ENCODE assay signal across 28 cellular contexts in genomic region chr14:102424923-102425322, GRCh38.
"Had no signal": no experiment of that assay in that cellular context is flagged by ENCODE, and none has a peak within 500 bp of the region (broad histone marks: within the 10 kb centered on the region; RNA-seq: fewer than 3 reads in every experiment).

No MANE protein-coding gene starts in this region.

- DNase-seq: activated CD4-positive, alpha-beta memory T cell treated with anti-CD3 and anti-CD28 coated beads for 36 hours; activated CD4-positive, alpha-beta T cell treated with anti-CD3 and anti-CD28 coated beads for 36 hours; activated CD4-positive, alpha-beta T cell treated with anti-CD3 and anti-CD28 coated beads, Interleukin-2, amount 10 ng/mL, durations not matched to agents 24 days and 14 days; activated CD4-positive, CD25-positive, alpha-beta regulatory T cell; activated CD4-positive, CD25-positive, alpha-beta regulatory T cell treated with anti-CD3 and anti-CD28 coated beads, Interleukin-2, amount 50 U/mL, for 72 hours; activated naive CD4-positive, alpha-beta T cell treated with anti-CD3 and anti-CD28 coated beads for 36 hours; activated naive CD8-positive, alpha-beta T cell treated with anti-CD3 and anti-CD28 coated beads for 36 hours; activated naive CD8-positive, alpha-beta T cell treated with anti-CD3 and anti-CD28 coated beads, Interleukin-2, amount 50 U/mL, for 24 hours; activated T-cell treated with anti-CD3 and anti-CD28 coated beads, Interleukin-2, amount 50 U/mL, for 72 hours; amygdala; central memory CD4-positive, alpha-beta T cell; cortex of kidney; dermis blood vessel endothelial cell; effector CD4-positive, alpha-beta T cell; effector memory CD8-positive, alpha-beta T cell; erythroblast; foreskin keratinocyte; gastrocnemius medialis; glutamatergic neuron; heart left ventricle; T-helper 2 cell had no signal

- H3K27ac ChIP-seq: adrenal gland, breast epithelium, cardiac muscle cell, esophagus muscularis mucosa, foreskin keratinocyte, gastrocnemius medialis, heart left ventricle had no signal

- H3K9me3 Mint-ChIP-seq: activated CD4-positive, alpha-beta memory T cell treated with anti-CD3 and anti-CD28 coated beads for 36 hours; activated CD4-positive, alpha-beta T cell treated with anti-CD3 and anti-CD28 coated beads, Interleukin-2, amount 10 ng/mL, durations not matched to agents 24 days and 14 days; activated naive CD4-positive, alpha-beta T cell treated with anti-CD3 and anti-CD28 coated beads for 36 hours; activated naive CD4-positive, alpha-beta T cell treated with anti-CD3 and anti-CD28 coated beads, Interleukin-2, amount 50 U/mL, for 24 hours; activated naive CD8-positive, alpha-beta T cell treated with anti-CD3 and anti-CD28 coated beads for 36 hours; activated naive CD8-positive, alpha-beta T cell treated with anti-CD3 and anti-CD28 coated beads, Interleukin-2, amount 50 U/mL, for 24 hours; activated T-cell treated with anti-CD3 and anti-CD28 coated beads, Interleukin-2, amount 50 U/mL, for 24 hours; activated T-cell treated with anti-CD3 and anti-CD28 coated beads, Interleukin-2, amount 50 U/mL, for 72 hours; brain; effector memory CD8-positive, alpha-beta T cell had no signal

- H3K36me3 ChIP-seq: breast epithelium, cardiac muscle cell had no signal

- ATAC-seq: activated CD4-positive, alpha-beta T cell treated with anti-CD3 and anti-CD28 coated beads for 36 hours; activated naive CD8-positive, alpha-beta T cell treated with anti-CD3 and anti-CD28 coated beads, Interleukin-2, amount 50 U/mL, for 24 hours; activated T-cell treated with anti-CD3 and anti-CD28 coated beads, Interleukin-2, amount 50 U/mL, for 72 hours; effector memory CD8-positive, alpha-beta T cell; foreskin keratinocyte; gastrocnemius medialis; heart left ventricle had no signal

- H3K9me3 ChIP-seq: adrenal gland, breast epithelium, esophagus muscularis mucosa, gastrocnemius medialis, heart left ventricle had no signal

- H3K4me3 Mint-ChIP-seq: activated CD4-positive, alpha-beta memory T cell treated with anti-CD3 and anti-CD28 coated beads for 36 hours; activated CD4-positive, alpha-beta T cell treated with anti-CD3 and anti-CD28 coated beads for 36 hours; activated CD4-positive, alpha-beta T cell treated with anti-CD3 and anti-CD28 coated beads, Interleukin-2, amount 10 ng/mL, durations not matched to agents 24 days and 14 days; activated naive CD4-positive, alpha-beta T cell treated with anti-CD3 and anti-CD28 coated beads for 36 hours; activated naive CD4-positive, alpha-beta T cell treated with anti-CD3 and anti-CD28 coated beads, Interleukin-2, amount 50 U/mL, for 24 hours; activated naive CD8-positive, alpha-beta T cell treated with anti-CD3 and anti-CD28 coated beads for 36 hours; activated naive CD8-positive, alpha-beta T cell treated with anti-CD3 and anti-CD28 coated beads, Interleukin-2, amount 50 U/mL, for 24 hours; activated T-cell treated with anti-CD3 and anti-CD28 coated beads, Interleukin-2, amount 50 U/mL, for 24 hours; activated T-cell treated with anti-CD3 and anti-CD28 coated beads, Interleukin-2, amount 50 U/mL, for 72 hours; brain; effector memory CD8-positive, alpha-beta T cell had no signal

- H3K27me3 Mint-ChIP-seq: activated CD4-positive, alpha-beta memory T cell treated with anti-CD3 and anti-CD28 coated beads for 36 hours; activated CD4-positive, alpha-beta T cell treated with anti-CD3 and anti-CD28 coated beads for 36 hours; activated CD4-positive, alpha-beta T cell treated with anti-CD3 and anti-CD28 coated beads, Interleukin-2, amount 10 ng/mL, durations not matched to agents 24 days and 14 days; activated naive CD4-positive, alpha-beta T cell treated with anti-CD3 and anti-CD28 coated beads, Interleukin-2, amount 50 U/mL, for 24 hours; activated naive CD8-positive, alpha-beta T cell treated with anti-CD3 and anti-CD28 coated beads for 36 hours; activated naive CD8-positive, alpha-beta T cell treated with anti-CD3 and anti-CD28 coated beads, Interleukin-2, amount 50 U/mL, for 24 hours; activated T-cell treated with anti-CD3 and anti-CD28 coated beads, Interleukin-2, amount 50 U/mL, for 24 hours; brain; effector memory CD8-positive, alpha-beta T cell had no signal

- H3K27ac Mint-ChIP-seq: activated CD4-positive, alpha-beta memory T cell treated with anti-CD3 and anti-CD28 coated beads for 36 hours; activated CD4-positive, alpha-beta T cell treated with anti-CD3 and anti-CD28 coated beads for 36 hours; activated CD4-positive, alpha-beta T cell treated with anti-CD3 and anti-CD28 coated beads, Interleukin-2, amount 10 ng/mL, durations not matched to agents 24 days and 14 days; activated naive CD4-positive, alpha-beta T cell treated with anti-CD3 and anti-CD28 coated beads for 36 hours; activated naive CD4-positive, alpha-beta T cell treated with anti-CD3 and anti-CD28 coated beads, Interleukin-2, amount 50 U/mL, for 24 hours; activated naive CD8-positive, alpha-beta T cell treated with anti-CD3 and anti-CD28 coated beads for 36 hours; activated naive CD8-positive, alpha-beta T cell treated with anti-CD3 and anti-CD28 coated beads, Interleukin-2, amount 50 U/mL, for 24 hours; activated T-cell treated with anti-CD3 and anti-CD28 coated beads, Interleukin-2, amount 50 U/mL, for 24 hours; activated T-cell treated with anti-CD3 and anti-CD28 coated beads, Interleukin-2, amount 50 U/mL, for 72 hours; brain; effector memory CD8-positive, alpha-beta T cell had no signal

- H3K27me3 ChIP-seq: adrenal gland, breast epithelium, cardiac muscle cell, esophagus muscularis mucosa, foreskin keratinocyte, gastrocnemius medialis, heart left ventricle had no signal

- H3K36me3 Mint-ChIP-seq: activated naive CD8-positive, alpha-beta T cell treated with anti-CD3 and anti-CD28 coated beads for 36 hours had no signal

- H3K4me3 ChIP-seq: adrenal gland, breast epithelium, cardiac muscle cell, esophagus muscularis mucosa, gastrocnemius medialis, heart left ventricle had no signal

- H3K4me1 Mint-ChIP-seq: activated CD4-positive, alpha-beta T cell treated with anti-CD3 and anti-CD28 coated beads for 36 hours; activated CD4-positive, alpha-beta T cell treated with anti-CD3 and anti-CD28 coated beads, Interleukin-2, amount 10 ng/mL, durations not matched to agents 24 days and 14 days; activated naive CD4-positive, alpha-beta T cell treated with anti-CD3 and anti-CD28 coated beads, Interleukin-2, amount 50 U/mL, for 24 hours; activated naive CD8-positive, alpha-beta T cell treated with anti-CD3 and anti-CD28 coated beads for 36 hours; activated naive CD8-positive, alpha-beta T cell treated with anti-CD3 and anti-CD28 coated beads, Interleukin-2, amount 50 U/mL, for 24 hours had no signal

- H3K4me1 ChIP-seq: adrenal gland, breast epithelium, foreskin keratinocyte, heart left ventricle had no signal
